ENCODE assay signal across 16 cellular contexts in the genomic region with DNA sequence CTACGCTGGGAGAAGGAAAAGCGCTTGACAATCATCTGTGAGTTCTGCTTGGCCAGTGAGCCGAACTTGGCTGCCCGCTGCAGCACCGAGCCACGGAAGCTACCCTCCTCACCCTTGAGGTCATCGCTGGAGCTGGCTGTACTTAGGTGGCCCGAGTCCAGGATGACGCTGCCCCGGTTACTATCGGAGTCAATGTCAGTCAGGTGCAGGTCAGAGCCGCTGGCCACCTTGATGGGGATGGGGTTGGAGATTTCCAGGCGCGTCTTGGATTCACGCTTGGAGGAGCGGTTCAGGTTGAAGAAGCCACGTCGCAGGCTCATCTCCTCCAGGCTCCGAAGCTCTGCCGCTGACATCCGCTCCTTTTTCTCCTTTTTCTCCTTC. TPM values are rescaled to one million over a fixed set of nuclear protein-coding genes. Genes with fewer than 3 reads are reported as not detected.
DNase-seq lines count a peak whose midpoint lies in the region; ATAC-seq and TF ChIP-seq lines count a peak whose summit lies in the region.
"Had no signal": no experiment of that assay in that cellular context is flagged by ENCODE, and none has a peak within 500 bp of the region (broad histone marks: within the 10 kb centered on the region; RNA-seq: fewer than 3 reads in every experiment).

No MANE protein-coding gene starts in this region.

- H2BK20ac ChIP-seq in H9 (ENCODE audit: low read depth, low read length, poor library complexity, severe bottlenecking): no peak overlapping the region

- no peak overlapping the region for H3K56ac ChIP-seq in H9 (ENCODE audit: insufficient read length, low read depth, low read length)

- H3K9me3 Mint-ChIP-seq in H9: no peaks in the 10 kb centered on the region
- no peaks in the 10 kb centered on the region for H3K9me3 Mint-ChIP-seq in stimulated activated naive CD8-positive, alpha-beta T cell treated with anti-CD3 and anti-CD28 coated beads, Interleukin-15, amount 100 ng/mL, for 72 hours
- H3K9me3 Mint-ChIP-seq: CD4-positive, alpha-beta memory T cell had no signal

- no peak overlapping the region for H3K27ac Mint-ChIP-seq in H9
- no peak overlapping the region for H3K27ac Mint-ChIP-seq in stimulated activated naive CD8-positive, alpha-beta T cell treated with anti-CD3 and anti-CD28 coated beads, Interleukin-15, amount 100 ng/mL, for 72 hours
- H3K27ac Mint-ChIP-seq: CD4-positive, alpha-beta memory T cell had no signal

- H3K27me3 Mint-ChIP-seq in H9 (ENCODE audit: low read depth): no peaks in the 10 kb centered on the region
- no peaks in the 10 kb centered on the region for H3K27me3 Mint-ChIP-seq in stimulated activated naive CD8-positive, alpha-beta T cell treated with anti-CD3 and anti-CD28 coated beads, Interleukin-15, amount 100 ng/mL, for 72 hours
- H3K27me3 Mint-ChIP-seq: CD4-positive, alpha-beta memory T cell had no signal

- H2BK15ac ChIP-seq in H9 (ENCODE audit: low read depth, low read length): no peak overlapping the region

- no peak for TF ChIP-seq CTCF in A673 (conservative IDR thresholded peaks at IDR 0.05; ENCODE audit: low read depth, low read length)
- no peak for TF ChIP-seq CTCF in H9 (conservative IDR thresholded peaks at IDR 0.05)
- TF ChIP-seq CTCF in mammary epithelial cell (conservative IDR thresholded peaks at IDR 0.05 in 1 of 2, IDR thresholded peaks at IDR 0.05 in 1 of 2; ENCODE audit: extremely low read depth in 1 of 2, insufficient read depth in 1 of 2, low read depth in 1 of 2, low read length in 2 of 2): no peak
- TF ChIP-seq CTCF in right lobe of liver (IDR thresholded peaks at IDR 0.05): no peak

- dilution Hi-C loops in mammary epithelial cell (cut with HindIII; ENCODE audit: low sequenced_read_pairs): no loop called here

- H2AK5ac ChIP-seq in H9 (ENCODE audit: insufficient read length, low read length): no peak overlapping the region

- H3K9ac ChIP-seq in H9 (ENCODE audit: extremely low read depth, insufficient read length, low read length) (no peak overlapping the region), mammary epithelial cell (ENCODE audit: insufficient read depth, low read length) (no peak overlapping the region)

- H2AFZ ChIP-seq in H9 (ENCODE audit: low read length) (no peak overlapping the region), mammary epithelial cell (ENCODE audit: low read depth, low read length) (no peak overlapping the region)

- no peak overlapping the region for H3K4me3 Mint-ChIP-seq in H9
- H3K4me3 Mint-ChIP-seq in stimulated activated naive CD8-positive, alpha-beta T cell treated with anti-CD3 and anti-CD28 coated beads, Interleukin-15, amount 100 ng/mL, for 72 hours: no peak overlapping the region
- H3K4me3 Mint-ChIP-seq: CD4-positive, alpha-beta memory T cell had no signal

- H3K4me1 ChIP-seq in A673 (ENCODE audit: insufficient read depth, low read length, poor library complexity, severe bottlenecking) (peaks cover 21% of the 10 kb centered on the region), H9 (ENCODE audit: insufficient read depth, low read length) (no peaks in the 10 kb centered on the region), mammary epithelial cell (ENCODE audit: insufficient read depth, low read length) (peaks cover 12% of the 10 kb centered on the region), right lobe of liver (peaks cover 0 to 85% (median 27%) of the 10 kb centered on the region in 4 donors)

- H3K36me3 ChIP-seq in A673 (ENCODE audit: insufficient read depth, low read length, poor library complexity, severe bottlenecking) (no peaks in the 10 kb centered on the region), mammary epithelial cell (ENCODE audit: insufficient read depth, low read length) (peaks cover 11% of the 10 kb centered on the region), right lobe of liver (peaks cover 0 to 19% (median 10%) of the 10 kb centered on the region in 4 donors)
- H3K36me3 ChIP-seq: BE2C had no signal

- no peak overlapping the region for H3K23ac ChIP-seq in H9 (ENCODE audit: insufficient read length, low read depth, low read length)

- H4K5ac ChIP-seq in H9 (ENCODE audit: insufficient read length, low read depth, low read length): no peak overlapping the region

- no peak overlapping the region for H4K91ac ChIP-seq in H9 (ENCODE audit: insufficient read length, low read depth, low read length)

- no peaks in the 10 kb centered on the region for H3K79me1 ChIP-seq in H9 (ENCODE audit: insufficient read depth, low read depth, low read length, poor library complexity, severe bottlenecking)

- POLR2A ChIA-PET in A673 (lab: Charles Lee; ENCODE audit: low non-redundant PET): no interaction called here

- peak overlapping the region; percentile 53 for H3K18ac ChIP-seq in H9 (ENCODE audit: insufficient read length, low read depth, low read length)

- H3K4me2 ChIP-seq in H9 (ENCODE audit: insufficient read depth, insufficient read length, low read length) (no peak overlapping the region), mammary epithelial cell (ENCODE audit: insufficient read depth, low read depth, low read length) (no peak overlapping the region)

- H2BK120ac ChIP-seq in H9 (ENCODE audit: low read depth, low read length, poor library complexity, severe bottlenecking): no peak overlapping the region

- H3K4me1 Mint-ChIP-seq in H9: peaks cover 9 to 12% of the 10 kb centered on the region in 2 experiments
- H3K4me1 Mint-ChIP-seq in stimulated activated naive CD8-positive, alpha-beta T cell treated with anti-CD3 and anti-CD28 coated beads, Interleukin-15, amount 100 ng/mL, for 72 hours: peaks cover 4% of the 10 kb centered on the region

- in situ Hi-C loops in mammary epithelial cell (cut with MboI; ENCODE audit: low sequenced_read_pairs in 2 of 2): no loop called here

- no peak overlapping the region for H2BK5ac ChIP-seq in H9 (ENCODE audit: insufficient read length, low read length)

- H3K79me2 ChIP-seq in H9 (ENCODE audit: insufficient read depth, low read length) (peaks cover 2% of the 10 kb centered on the region; the same call in 1 of the 2 replicates), mammary epithelial cell (ENCODE audit: insufficient read depth, low read length) (peaks cover 99% of the 10 kb centered on the region)

- BruUV-seq in A673 (replicated peaks; lab: Mats Ljungman, UMichigan): TSS peak; percentile 59
- BruUV-seq in mammary epithelial cell (replicated peaks; lab: Mats Ljungman, UMichigan): TSS peak; percentile 87

- H3K27ac ChIP-seq in A673 (ENCODE audit: low read depth, low read length, poor library complexity, severe bottlenecking): no peak overlapping the region
- H3K27ac ChIP-seq in H9 (ENCODE audit: insufficient read length, low read depth, low read length): no peak overlapping the region
- H3K27ac ChIP-seq in mammary epithelial cell (ENCODE audit: insufficient read depth, low read depth, low read length): no peak overlapping the region
- H3K27ac ChIP-seq in right lobe of liver: peak overlapping the region in 1 of 3 donors; percentile 62
- H3K27ac ChIP-seq: C4-2B, HL-60 had no signal

- H3K4me3 ChIP-seq in A673 (ENCODE audit: low read depth, low read length, poor library complexity, severe bottlenecking): no peak overlapping the region
- H3K4me3 ChIP-seq in mammary epithelial cell (replicated peaks in 1 of 3; ENCODE audit: insufficient read depth in 1 of 3, low read depth in 2 of 3, low read length in 3 of 3): no peak overlapping the region
- H3K4me3 ChIP-seq in right lobe of liver: no peak overlapping the region

- H3K27me3 ChIP-seq in A673 (replicated peaks; ENCODE audit: insufficient read depth, low read depth, low read length, poor library complexity) (no peaks in the 10 kb centered on the region), H9 (ENCODE audit: insufficient read depth, low read length) (no peaks in the 10 kb centered on the region), mammary epithelial cell (ENCODE audit: insufficient read depth, low read length) (no peaks in the 10 kb centered on the region), right lobe of liver (no peaks in the 10 kb centered on the region)
- H3K27me3 ChIP-seq: BE2C had no signal

- no peak overlapping the region for H3T11ph ChIP-seq in H9 (ENCODE audit: low read length)

- H3K36me3 Mint-ChIP-seq in H9 (ENCODE audit: insufficient read depth in 1 of 3, low read depth in 3 of 3): peaks cover 9 to 16% (median 14%) of the 10 kb centered on the region in 3 experiments; a peak in 6 of 7 replicates

- H3K23me2 ChIP-seq in H9 (ENCODE audit: insufficient read length, low read depth, low read length, poor library complexity, severe bottlenecking): no peaks in the 10 kb centered on the region

- intact Hi-C loops in A673 (cut with micrococcal nuclease; ENCODE audit: unreplicated experiment) (no loop called here), mammary epithelial cell (cut with micrococcal nuclease) (no loop called here), right lobe of liver (cut with DNase I) (no loop called here)

- CTCF ChIA-PET in A673 (lab: Charles Lee) (interaction anchor here (1.3 kb wide), 1 partner anchor 14 kb away, joined by 3 read pairs; the partner anchor contains the start of gene MYO18A), mammary epithelial cell (lab: Charles Lee; ENCODE audit: low non-redundant PET) (no interaction called here)

- no CpG with 5 or more reads among the region's 21 CpGs for WGBS in H9 (ENCODE audit: extremely low coverage, insufficient read length, low lambda C conversion rate)
- WGBS in mammary epithelial cell (ENCODE audit: low coverage, missing lambda C conversion rate): 96% methylated on average over 19 of the region's 21 CpGs
- 69% methylated on average over 14 of the region's 21 CpGs for WGBS in right lobe of liver (ENCODE audit: insufficient coverage, low coverage, low lambda C conversion rate, missing lambda C conversion rate)

- no peak overlapping the region for H3K14ac ChIP-seq in H9 (ENCODE audit: insufficient read depth, low read length)

- H2BK12ac ChIP-seq in H9 (ENCODE audit: insufficient read length, low read depth, low read length): no peak overlapping the region

- DNase-seq in A673 (ENCODE audit: low spot score): no peak
- no peak for DNase-seq in H9
- DNase-seq in mammary epithelial cell: no peak
- peak; percentile 87 to 93 (median 93) for DNase-seq in right lobe of liver
- DNase-seq in stimulated activated naive CD8-positive, alpha-beta T cell treated with anti-CD3 and anti-CD28 coated beads, Interleukin-15, amount 100 ng/mL, for 72 hours: no peak
- DNase-seq in activated T-cell treated with anti-CD3 and anti-CD28 coated beads for 4 hours: no peak
- DNase-seq in stimulated activated CD4-positive, alpha-beta T cell treated with anti-CD3 and anti-CD28 coated beads, Interleukin-1b, Interleukin-23, amount 100 ng/mL, for 48 hours: no peak
- DNase-seq: BE2C; CD4-positive, alpha-beta memory T cell; COR-L47; DND-41; GF-D8; HCEC 1CT had no signal

- H3K9me3 ChIP-seq in A673 (ENCODE audit: low read depth, low read length, poor library complexity, severe bottlenecking): no peaks in the 10 kb centered on the region
- H3K9me3 ChIP-seq in H9 (ENCODE audit: control insufficient read depth, low read depth, low read length): no peaks in the 10 kb centered on the region
- H3K9me3 ChIP-seq in mammary epithelial cell (replicated peaks; ENCODE audit: insufficient read depth, low read length): no peaks in the 10 kb centered on the region
- H3K9me3 ChIP-seq in right lobe of liver: no peaks in the 10 kb centered on the region
- H3K9me3 ChIP-seq: BE2C had no signal

- H4K20me1 ChIP-seq in H9 (ENCODE audit: control insufficient read depth, insufficient read depth, insufficient read length) (no peaks in the 10 kb centered on the region), mammary epithelial cell (ENCODE audit: insufficient read depth, low read length) (no peaks in the 10 kb centered on the region)

- H4K8ac ChIP-seq in H9 (replicated peaks; ENCODE audit: insufficient read length, low read depth, low read length): no peak overlapping the region

- no peak for TF ChIP-seq POLR2A in right lobe of liver (IDR thresholded peaks at IDR 0.05)

- peak; percentile 67 to 83 (median 78) for ATAC-seq in right lobe of liver
- ATAC-seq in stimulated activated naive CD8-positive, alpha-beta T cell treated with anti-CD3 and anti-CD28 coated beads, Interleukin-15, amount 100 ng/mL, for 72 hours: no peak
- ATAC-seq in HG02870 (IDR thresholded peaks at IDR 0.05; ENCODE audit: unreplicated experiment): no peak

- H3K4ac ChIP-seq in H9 (ENCODE audit: low read depth, low read length): no peak overlapping the region

RNA-seq across cellular contexts. Expression of gene MYO18A, which starts 13.7 kb away (rescaled TPM):
- total RNA-seq in A673 (2021) (26.6 and 36.6 TPM in 2 replicates), H9 (2021) (20.8 and 21.6 TPM in 2 replicates), mammary epithelial cell (100 to 1,000 TPM in 1 of 2 donors, 10 to 100 TPM in 1; 62.3 to 102 TPM), right lobe of liver (10 to 100 TPM; 50.1 to 98.2 (median 81.8) TPM)
- 17.8 TPM for polyA plus RNA-seq in mammary epithelial cell
- polyA minus RNA-seq in mammary epithelial cell: 131 TPM

Comparison
In these comparisons a context has a peak if more than half of its experiments do, and no peak if none do; other contexts are left out.
1. DNase-seq: peak in right lobe of liver (3 of 3); none in A673 (single experiment), H9 (single experiment), mammary epithelial cell (single experiment), stimulated activated naive CD8-positive, alpha-beta T cell treated with anti-CD3 and anti-CD28 coated beads, Interleukin-15, amount 100 ng/mL, for 72 hours (0 of 2), activated T-cell treated with anti-CD3 and anti-CD28 coated beads for 4 hours (single experiment) and stimulated activated CD4-positive, alpha-beta T cell treated with anti-CD3 and anti-CD28 coated beads, Interleukin-1b, Interleukin-23, amount 100 ng/mL, for 48 hours (single experiment).
2. ATAC-seq: peak in right lobe of liver (4 of 4); none in stimulated activated naive CD8-positive, alpha-beta T cell treated with anti-CD3 and anti-CD28 coated beads, Interleukin-15, amount 100 ng/mL, for 72 hours (single experiment) and HG02870 (single experiment).